11 cellular contexts compared by ENCODE assay signal in genomic region chrX:71251456-71251973, GRCh38. TPM values are rescaled to one million over a fixed set of nuclear protein-coding genes. Genes with fewer than 3 reads are reported as not detected.
DNase-seq lines count a peak whose midpoint lies in the region; ATAC-seq and TF ChIP-seq lines count a peak whose summit lies in the region.
"Had no signal": no experiment of that assay in that cellular context is flagged by ENCODE, and none has a peak within 500 bp of the region (broad histone marks: within the 10 kb centered on the region; RNA-seq: fewer than 3 reads in every experiment).

No MANE protein-coding gene starts in this region.

- peak overlapping the region; percentile 4 for H3K4me3 ChIP-seq in iPS-11a (ENCODE audit: low read depth, low read length)

- POLR2A ChIA-PET in activated CD8-positive, alpha-beta T cell treated with anti-CD3 and anti-CD28 coated beads for 36 hours (lab: Charles Lee): interaction anchor here (1.0 kb wide), 1 partner anchor 42 kb away, joined by 3 read pairs; no protein-coding TSS in a partner anchor

- CTCF ChIA-PET in activated CD8-positive, alpha-beta T cell treated with anti-CD3 and anti-CD28 coated beads for 36 hours (lab: Charles Lee): no interaction called here

- peaks cover 32% of the 10 kb centered on the region for H3K4me1 Mint-ChIP-seq in activated CD8-positive, alpha-beta T cell treated with anti-CD3 and anti-CD28 coated beads for 36 hours (ENCODE audit: low read depth)
- peaks cover 17 to 32% of the 10 kb centered on the region in 2 donors for H3K4me1 Mint-ChIP-seq in stimulated activated naive B cell treated with anti-CD40 and anti-IgM and Interleukin-4, amounts not matched to agents 10 μg/mL and 1 μg/mL and 100 μg/mL, for 72 hours

- H3K36me3 Mint-ChIP-seq in activated CD8-positive, alpha-beta T cell treated with anti-CD3 and anti-CD28 coated beads for 36 hours (ENCODE audit: low read depth): peaks cover 12% of the 10 kb centered on the region
- peaks cover 18 to 28% of the 10 kb centered on the region in 2 donors for H3K36me3 Mint-ChIP-seq in stimulated activated naive B cell treated with anti-CD40 and anti-IgM and Interleukin-4, amounts not matched to agents 10 μg/mL and 1 μg/mL and 100 μg/mL, for 72 hours

- H3K27me3 Mint-ChIP-seq in activated CD8-positive, alpha-beta T cell treated with anti-CD3 and anti-CD28 coated beads for 36 hours: no peaks in the 10 kb centered on the region
- H3K27me3 Mint-ChIP-seq in stimulated activated naive B cell treated with anti-CD40 and anti-IgM and Interleukin-4, amounts not matched to agents 10 μg/mL and 1 μg/mL and 100 μg/mL, for 72 hours: no peaks in the 10 kb centered on the region

- H3K9me3 Mint-ChIP-seq in activated CD8-positive, alpha-beta T cell treated with anti-CD3 and anti-CD28 coated beads for 36 hours: no peaks in the 10 kb centered on the region
- no peaks in the 10 kb centered on the region for H3K9me3 Mint-ChIP-seq in stimulated activated naive B cell treated with anti-CD40 and anti-IgM and Interleukin-4, amounts not matched to agents 10 μg/mL and 1 μg/mL and 100 μg/mL, for 72 hours

- H3K4me3 Mint-ChIP-seq in activated CD8-positive, alpha-beta T cell treated with anti-CD3 and anti-CD28 coated beads for 36 hours: peak overlapping the region; percentile 89
- peak overlapping the region; percentile 43 to 51 for H3K4me3 Mint-ChIP-seq in stimulated activated naive B cell treated with anti-CD40 and anti-IgM and Interleukin-4, amounts not matched to agents 10 μg/mL and 1 μg/mL and 100 μg/mL, for 72 hours

- peak; percentile 50 for DNase-seq in activated CD4-positive, alpha-beta T cell treated with anti-CD3 and anti-CD28 coated beads for 48 hours
- DNase-seq in activated CD4-positive, alpha-beta T cell treated with anti-CD3 and anti-CD28 coated beads, Interleukin-2, amount 50 U/mL, for 1 hour: no peak
- DNase-seq in activated CD8-positive, alpha-beta T cell treated with anti-CD3 and anti-CD28 coated beads for 36 hours: peak; percentile 45
- no peak for DNase-seq in stimulated activated naive B cell treated with anti-CD40 and anti-IgM and Interleukin-4, amounts not matched to agents 10 μg/mL and 1 μg/mL and 100 μg/mL, for 72 hours
- DNase-seq in NCI-H1694 treated with DMSO at 0.1 percent for 48 hours (lab: John Stamatoyannopoulos, UW) (no peak), HCEC 1CT (no peak)
- no peak for DNase-seq in activated CD8-positive, alpha-beta memory T cell treated with anti-CD3 and anti-CD28 coated beads, Interleukin-2, amount 50 U/mL, for 48 hours
- DNase-seq: NCI-H524 treated with DMSO at 0.1 percent for 48 hours had no signal

- no peak for ATAC-seq in activated CD8-positive, alpha-beta T cell treated with anti-CD3 and anti-CD28 coated beads for 36 hours
- no peak for ATAC-seq in stimulated activated naive B cell treated with anti-CD40 and anti-IgM and Interleukin-4, amounts not matched to agents 10 μg/mL and 1 μg/mL and 100 μg/mL, for 72 hours (replicated peaks)

- intact Hi-C loops in activated CD8-positive, alpha-beta T cell treated with anti-CD3 and anti-CD28 coated beads for 36 hours (cut with micrococcal nuclease): loop anchor here (10.0 kb wide), 2 partner anchors 57 to 147 kb away; partner anchors contain the start of gene CXorf65

- no peak for TF ChIP-seq CTCF in activated CD8-positive, alpha-beta T cell treated with anti-CD3 and anti-CD28 coated beads for 36 hours (IDR thresholded peaks at IDR 0.05)

- peak overlapping the region; percentile 73 for H3K27ac Mint-ChIP-seq in activated CD8-positive, alpha-beta T cell treated with anti-CD3 and anti-CD28 coated beads for 36 hours
- H3K27ac Mint-ChIP-seq in stimulated activated naive B cell treated with anti-CD40 and anti-IgM and Interleukin-4, amounts not matched to agents 10 μg/mL and 1 μg/mL and 100 μg/mL, for 72 hours: no peak overlapping the region

RNA-seq across cellular contexts. Expression of gene ZMYM3, which starts 2.4 kb away (rescaled TPM):
- 10 to 100 TPM; 25.8 to 27.5 TPM for total RNA-seq in activated CD8-positive, alpha-beta T cell treated with anti-CD3 and anti-CD28 coated beads for 36 hours

RNA-seq across cellular contexts. Expression of gene GJB1, which starts 28.5 kb away (rescaled TPM):
- total RNA-seq in activated CD8-positive, alpha-beta T cell treated with anti-CD3 and anti-CD28 coated beads for 36 hours: not detected
- total RNA-seq: endothelial cell of umbilical vein; T-helper 1 cell treated with Interleukin-12 subunit alpha and Interleukin-12 subunit beta and Interleukin-4 antibody, amounts not matched to agents 30 ng/mL and 1 ng/mL, for 36 hours had no signal

RNA-seq across cellular contexts. Expression of gene NONO, which starts 31.9 kb away (rescaled TPM):
- total RNA-seq in activated CD8-positive, alpha-beta T cell treated with anti-CD3 and anti-CD28 coated beads for 36 hours: 100 to 1,000 TPM; 461 to 487 TPM

RNA-seq across cellular contexts. Expression of gene ITGB1BP2, which starts 50.0 kb away (rescaled TPM):
- total RNA-seq in activated CD8-positive, alpha-beta T cell treated with anti-CD3 and anti-CD28 coated beads for 36 hours: 1 to 10 TPM; 5.3 to 6.7 TPM

Comparison
In these comparisons a context has a peak if more than half of its experiments do, and no peak if none do; other contexts are left out.
1. DNase-seq: peak in activated CD4-positive, alpha-beta T cell treated with anti-CD3 and anti-CD28 coated beads for 48 hours (single experiment) and activated CD8-positive, alpha-beta T cell treated with anti-CD3 and anti-CD28 coated beads for 36 hours (single experiment); none in activated CD4-positive, alpha-beta T cell treated with anti-CD3 and anti-CD28 coated beads, Interleukin-2, amount 50 U/mL, for 1 hour (single experiment), stimulated activated naive B cell treated with anti-CD40 and anti-IgM and Interleukin-4, amounts not matched to agents 10 μg/mL and 1 μg/mL and 100 μg/mL, for 72 hours (single experiment), NCI-H1694 treated with DMSO at 0.1 percent for 48 hours (single experiment), HCEC 1CT (single experiment) and activated CD8-positive, alpha-beta memory T cell treated with anti-CD3 and anti-CD28 coated beads, Interleukin-2, amount 50 U/mL, for 48 hours (single experiment).